Comparison of ENCODE assay signal across 9 cellular contexts in genomic region chr16:85017151-85017550, GRCh38. TPM values are rescaled to one million over a fixed set of nuclear protein-coding genes. Genes with fewer than 3 reads are reported as not detected.
DNase-seq lines count a peak whose midpoint lies in the region; ATAC-seq and TF ChIP-seq lines count a peak whose summit lies in the region.
"Had no signal": no experiment of that assay in that cellular context is flagged by ENCODE, and none has a peak within 500 bp of the region (broad histone marks: within the 10 kb centered on the region; RNA-seq: fewer than 3 reads in every experiment).

No MANE protein-coding gene starts in this region.

- CTCF ChIA-PET in WTC11 (lab: Charles Lee): no interaction called here

- peaks cover 0 to 16% (median 10%) of the 10 kb centered on the region in 4 donors for H3K4me1 Mint-ChIP-seq in CD4-positive, CD25-positive, alpha-beta regulatory T cell
- H3K4me1 Mint-ChIP-seq in WTC11: no peaks in the 10 kb centered on the region; the same call in 1 of the 2 replicates

- POLR2A ChIA-PET in WTC11 (lab: Charles Lee): no interaction called here

- H3K27me3 ChIP-seq in CD4-positive, CD25-positive, alpha-beta regulatory T cell (ENCODE audit: control insufficient read depth, insufficient read depth, low read length): no peaks in the 10 kb centered on the region

- H3K4me1 ChIP-seq in CD4-positive, CD25-positive, alpha-beta regulatory T cell (ENCODE audit: control insufficient read depth, insufficient read depth, low read length, poor library complexity, severe bottlenecking): peaks cover 8% of the 10 kb centered on the region

- peaks cover 0 to 5% (median 0%) of the 10 kb centered on the region in 7 donors for H3K9me3 Mint-ChIP-seq in CD4-positive, CD25-positive, alpha-beta regulatory T cell
- no peaks in the 10 kb centered on the region for H3K9me3 Mint-ChIP-seq in WTC11

- H3K9me3 ChIP-seq in CD4-positive, CD25-positive, alpha-beta regulatory T cell (ENCODE audit: control insufficient read depth in 2 of 2, low read length in 2 of 2): no peaks in the 10 kb centered on the region

- H3K4me3 Mint-ChIP-seq in CD4-positive, CD25-positive, alpha-beta regulatory T cell: no peak overlapping the region
- H3K4me3 Mint-ChIP-seq in WTC11: no peak overlapping the region

- peaks cover 10% of the 10 kb centered on the region for H3K27me3 Mint-ChIP-seq in CD4-positive, CD25-positive, alpha-beta regulatory T cell
- peaks cover 8% of the 10 kb centered on the region; the same call in 1 of the 2 replicates for H3K27me3 Mint-ChIP-seq in WTC11 (ENCODE audit: low read depth)

- no peaks in the 10 kb centered on the region for H3K36me3 ChIP-seq in CD4-positive, CD25-positive, alpha-beta regulatory T cell (ENCODE audit: control insufficient read depth, insufficient read depth, low read length)

- no peak overlapping the region for H3K4me3 ChIP-seq in CD4-positive, CD25-positive, alpha-beta regulatory T cell (ENCODE audit: low read depth, low read length)

- H3K27ac Mint-ChIP-seq in CD4-positive, CD25-positive, alpha-beta regulatory T cell: no peak overlapping the region
- no peak overlapping the region for H3K27ac Mint-ChIP-seq in WTC11

- TF ChIP-seq CTCF in WTC11 (IDR thresholded peaks at IDR 0.05): no peak

- H3K27ac ChIP-seq in CD4-positive, CD25-positive, alpha-beta regulatory T cell (ENCODE audit: insufficient read depth, low read length, poor library complexity, severe bottlenecking): no peak overlapping the region

- ATAC-seq in CD4-positive, CD25-positive, alpha-beta regulatory T cell (ENCODE audit: low read depth in 2 of 2): peak; percentile 37 to 45
- ATAC-seq in GM21786 (IDR thresholded peaks at IDR 0.05; ENCODE audit: unreplicated experiment): peak; percentile 69
- no peak for ATAC-seq in WTC11
- no peak for ATAC-seq in GM18861 (IDR thresholded peaks at IDR 0.05; ENCODE audit: unreplicated experiment)

- H3K36me3 Mint-ChIP-seq in CD4-positive, CD25-positive, alpha-beta regulatory T cell: no peaks in the 10 kb centered on the region
- H3K36me3 Mint-ChIP-seq in WTC11: no peaks in the 10 kb centered on the region

- peak in 1 of 3 donors; percentile 26 for DNase-seq in CD4-positive, CD25-positive, alpha-beta regulatory T cell
- peak; percentile 42 for DNase-seq in RPMI7951 (ENCODE audit: low read depth)
- DNase-seq in glomerular visceral epithelial cell (ENCODE audit: extremely low spot score): peak; percentile 64
- no peak for DNase-seq in WTC11 (ENCODE audit: low spot score)
- no peak for DNase-seq in COLO829 (ENCODE audit: low spot score)
- no peak for DNase-seq in NCI-H2196 (lab: John Stamatoyannopoulos, UW; ENCODE audit: unreplicated experiment)
- DNase-seq: NCI-H1436 had no signal

TF ChIP-seq in WTC11, 78 proteins besides CTCF, POLR2A, EP300 and RAD21:
- TF ChIP-seq KAT7 (CRISPR knock-in tag; IDR thresholded peaks at IDR 0.05; ENCODE audit: borderline replicate concordance) (no peak), ZNF671 (CRISPR knock-in tag; IDR thresholded peaks at IDR 0.05) (no peak)
TF ChIP-seq in WTC11: peak in this region for 0.

RNA-seq across cellular contexts. Expression of gene ZDHHC7, which starts 5.8 kb away (rescaled TPM):
- total RNA-seq in CD4-positive, CD25-positive, alpha-beta regulatory T cell: 42.6 TPM
- 10 to 100 TPM; 26.0 to 38.9 (median 37.1) TPM for polyA plus RNA-seq in CD4-positive, CD25-positive, alpha-beta regulatory T cell
- total RNA-seq in RPMI7951 (2014; rRNA removed; shearing (Covaris generic)): 41.7 and 46.4 TPM in 2 replicates
- total RNA-seq in WTC11 (2021): 35.7 to 38.7 TPM (median 38.1 TPM) in 3 replicates

RNA-seq across cellular contexts. Expression of gene KIAA0513, which starts 10.4 kb away (rescaled TPM):
- total RNA-seq in CD4-positive, CD25-positive, alpha-beta regulatory T cell: 7.5 TPM
- 1 to 10 TPM; 1.5 to 3.9 (median 3.3) TPM for polyA plus RNA-seq in CD4-positive, CD25-positive, alpha-beta regulatory T cell
- 2.6 and 3.5 TPM in 2 replicates for total RNA-seq in RPMI7951 (2014; rRNA removed; shearing (Covaris generic))
- 6.4 to 7.8 TPM (median 7.3 TPM) in 3 replicates for total RNA-seq in WTC11 (2021)

Comparison
In these comparisons a context has a peak if more than half of its experiments do, and no peak if none do; other contexts are left out.
1. ATAC-seq: peak in CD4-positive, CD25-positive, alpha-beta regulatory T cell (2 of 2) and GM21786 (single experiment); none in WTC11 (single experiment) and GM18861 (single experiment).
2. DNase-seq: peak in RPMI7951 (single experiment) and glomerular visceral epithelial cell (single experiment); none in WTC11 (single experiment), COLO829 (single experiment) and NCI-H2196 (single experiment).